Comparison of ENCODE assay signal across 8 cellular contexts in genomic region chr3:152471814-152472605, GRCh38.
DNase-seq lines count a peak whose midpoint lies in the region; ATAC-seq, FAIRE-seq and TF ChIP-seq lines count a peak whose summit lies in the region.

No MANE protein-coding gene starts in this region.

- no peaks in the 10 kb centered on the region for H3K4me1 ChIP-seq in mucosa of descending colon (ENCODE audit: low read depth)

- H3K4me3 ChIP-seq in mucosa of descending colon: no peak overlapping the region

- H3K9me3 ChIP-seq in mucosa of descending colon: no peaks in the 10 kb centered on the region

- H3K27me3 Mint-ChIP-seq in activated CD8-positive, alpha-beta T cell treated with anti-CD3 and anti-CD28 coated beads, Interleukin-2, amount 10 ng/mL, durations not matched to agents 7 days and 5 days (ENCODE audit: low read depth): peaks cover 13% of the 10 kb centered on the region
- no peaks in the 10 kb centered on the region for H3K27me3 Mint-ChIP-seq in effector memory CD8-positive, alpha-beta T cell

- peak overlapping the region; percentile 22 for H3K27ac Mint-ChIP-seq in activated CD8-positive, alpha-beta T cell treated with anti-CD3 and anti-CD28 coated beads, Interleukin-2, amount 10 ng/mL, durations not matched to agents 7 days and 5 days
- H3K27ac Mint-ChIP-seq in effector memory CD8-positive, alpha-beta T cell: peak overlapping the region; percentile 75 to 82

- ATAC-seq in HG03064 (IDR thresholded peaks at IDR 0.05; ENCODE audit: low read depth, unreplicated experiment): peak; percentile 66
- peak; percentile 74 for ATAC-seq in activated CD8-positive, alpha-beta T cell treated with anti-CD3 and anti-CD28 coated beads, Interleukin-2, amount 10 ng/mL, durations not matched to agents 7 days and 5 days
- peak; percentile 94 for ATAC-seq in effector memory CD8-positive, alpha-beta T cell (replicated peaks)
- ATAC-seq in mucosa of descending colon: peak; percentile 86

- POLR2A ChIA-PET in activated CD8-positive, alpha-beta T cell treated with anti-CD3 and anti-CD28 coated beads, Interleukin-2, amount 10 ng/mL, durations not matched to agents 7 days and 5 days (lab: Charles Lee): no interaction called here

- H3K36me3 Mint-ChIP-seq in activated CD8-positive, alpha-beta T cell treated with anti-CD3 and anti-CD28 coated beads, Interleukin-2, amount 10 ng/mL, durations not matched to agents 7 days and 5 days (ENCODE audit: low read depth): peaks cover 7% of the 10 kb centered on the region
- peaks cover 16% of the 10 kb centered on the region for H3K36me3 Mint-ChIP-seq in effector memory CD8-positive, alpha-beta T cell (ENCODE audit: insufficient read depth)

- no peaks in the 10 kb centered on the region for H3K36me3 ChIP-seq in mucosa of descending colon (ENCODE audit: low read depth)

- H3K4me1 Mint-ChIP-seq in activated CD8-positive, alpha-beta T cell treated with anti-CD3 and anti-CD28 coated beads, Interleukin-2, amount 10 ng/mL, durations not matched to agents 7 days and 5 days (ENCODE audit: low read depth): peaks cover 2% of the 10 kb centered on the region
- H3K4me1 Mint-ChIP-seq in effector memory CD8-positive, alpha-beta T cell (ENCODE audit: low read depth in 2 of 2): peaks cover 9 to 11% of the 10 kb centered on the region in 2 donors

- no peaks in the 10 kb centered on the region for H3K9me3 Mint-ChIP-seq in activated CD8-positive, alpha-beta T cell treated with anti-CD3 and anti-CD28 coated beads, Interleukin-2, amount 10 ng/mL, durations not matched to agents 7 days and 5 days (ENCODE audit: insufficient read depth)
- H3K9me3 Mint-ChIP-seq in effector memory CD8-positive, alpha-beta T cell: no peaks in the 10 kb centered on the region

- DNase-seq in AG08395 (ENCODE audit: low spot score): peak; percentile 60
- peak; percentile 11 for DNase-seq in GM18507 (ENCODE audit: extremely low spot score, insufficient read length, low read depth)
- DNase-seq in NCI-H526 treated with DMSO at 0.1 percent for 48 hours (lab: John Stamatoyannopoulos, UW): peak; percentile 63
- DNase-seq in activated CD8-positive, alpha-beta T cell treated with anti-CD3 and anti-CD28 coated beads, Interleukin-2, amount 10 ng/mL, durations not matched to agents 7 days and 5 days: peak; percentile 81
- DNase-seq in effector memory CD8-positive, alpha-beta T cell: peak; percentile 64 to 73 (median 65)
- peak in 2 of 3 donors; percentile 54 to 88 for DNase-seq in mucosa of descending colon
- DNase-seq in stimulated activated CD8-positive, alpha-beta memory T cell treated with anti-CD3 and anti-CD28 coated beads, Interleukin-7, amount 100 ng/mL, for 24 hours (ENCODE audit: low read depth): peak; percentile 35

- TF ChIP-seq CTCF in mucosa of descending colon (IDR thresholded peaks at IDR 0.05): peak; percentile 62

- intact Hi-C loops in mucosa of descending colon (cut with DNase I, micrococcal nuclease): no loop called here

- CTCF ChIA-PET in activated CD8-positive, alpha-beta T cell treated with anti-CD3 and anti-CD28 coated beads, Interleukin-2, amount 10 ng/mL, durations not matched to agents 7 days and 5 days (lab: Charles Lee): interaction anchor here (0.7 to 2.3 kb wide), 22 partner anchors 14 to 400 kb away, joined by 3 to 17 read pairs (median 3); no protein-coding TSS in a partner anchor

- H3K4me3 Mint-ChIP-seq in activated CD8-positive, alpha-beta T cell treated with anti-CD3 and anti-CD28 coated beads, Interleukin-2, amount 10 ng/mL, durations not matched to agents 7 days and 5 days: no peak overlapping the region
- peak overlapping the region; percentile 43 to 53 for H3K4me3 Mint-ChIP-seq in effector memory CD8-positive, alpha-beta T cell

- FAIRE-seq in GM18507 (lab: Jason Lieb, UNC): peak; percentile 78

Comparison
In these comparisons a context has a peak if more than half of its experiments do, and no peak if none do; other contexts are left out.
1. DNase-seq: peak in every context shown above with its lines; median percentile 81 in activated CD8-positive, alpha-beta T cell treated with anti-CD3 and anti-CD28 coated beads, Interleukin-2, amount 10 ng/mL, durations not matched to agents 7 days and 5 days; 71 in mucosa of descending colon; 65 in effector memory CD8-positive, alpha-beta T cell; 63 in NCI-H526 treated with DMSO at 0.1 percent for 48 hours; 60 in AG08395; 35 in stimulated activated CD8-positive, alpha-beta memory T cell treated with anti-CD3 and anti-CD28 coated beads, Interleukin-7, amount 100 ng/mL, for 24 hours; 11 in GM18507.